3 cellular contexts compared by ENCODE assay signal in the genomic region with DNA sequence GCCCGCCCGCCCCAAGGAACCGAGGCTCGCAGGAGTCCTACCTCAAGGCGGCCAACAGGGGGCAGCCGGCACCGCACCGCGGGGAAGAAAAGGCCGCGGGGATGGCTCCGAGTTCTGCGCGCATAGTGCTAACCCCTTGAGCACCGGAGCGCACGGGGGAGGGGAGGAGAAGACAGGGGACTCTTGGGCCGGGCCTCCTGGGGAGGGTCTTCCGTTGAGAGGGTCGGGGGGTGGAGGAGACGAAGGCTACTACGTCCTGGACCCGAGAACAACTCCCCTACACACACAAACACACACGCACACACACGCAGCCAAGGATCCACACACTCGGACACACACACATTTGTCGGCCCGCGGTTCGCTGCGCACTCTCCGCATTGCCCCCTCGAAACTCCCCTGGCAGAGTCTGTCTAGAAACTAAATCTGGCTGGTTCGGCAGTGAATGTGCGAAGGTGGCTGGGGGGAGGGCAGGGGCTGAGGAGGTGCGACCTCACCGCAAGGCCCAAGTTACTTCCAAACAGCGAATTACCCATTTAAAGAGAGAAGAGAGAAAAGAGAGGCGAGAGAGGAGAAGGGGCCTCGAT.
TF ChIP-seq lines count a peak whose summit lies in the region.

No MANE protein-coding gene starts in this region.

TF ChIP-seq in IMR-90, 13 proteins besides CTCF, POLR2A, EP300 and RAD21:
- TF ChIP-seq MXI1 (IDR thresholded peaks at IDR 0.05; ENCODE audit: borderline replicate concordance, low read depth, low read length): no peak
- peak; percentile 70 for TF ChIP-seq SMC3 (IDR thresholded peaks at IDR 0.05; ENCODE audit: low read depth, low read length)
- peak; percentile 59; the same call in 1 of the 2 replicates for TF ChIP-seq MAZ (IDR thresholded peaks at IDR 0.05; ENCODE audit: borderline replicate concordance, low read depth, low read length)

TF ChIP-seq in SK-N-SH, 30 proteins besides CTCF, POLR2A, EP300 and RAD21:
- TF ChIP-seq YY1 (IDR thresholded peaks at IDR 0.05; ENCODE audit: low read depth): 0 out of 2 replicates have a peak, but pooled peaks have one; percentile 4
- peak; percentile 27 for TF ChIP-seq CHD2 (IDR thresholded peaks at IDR 0.05; ENCODE audit: low read length, partially characterized antibody)
- 0 out of 2 replicates have a peak, but pooled peaks have one; percentile 28 for TF ChIP-seq MAX (IDR thresholded peaks at IDR 0.05; ENCODE audit: low read depth)
- peak; percentile 59 for TF ChIP-seq SMC3 (IDR thresholded peaks at IDR 0.05; ENCODE audit: low read depth, low read length)
- no peak for TF ChIP-seq JUND (IDR thresholded peaks at IDR 0.05)

TF ChIP-seq in H1, 55 proteins besides CTCF, POLR2A, EP300 and RAD21 (continues in another document):
- peak; percentile 53 for TF ChIP-seq MAX (IDR thresholded peaks at IDR 0.05)
- no peak for TF ChIP-seq RFX5 (IDR thresholded peaks at IDR 0.05; ENCODE audit: borderline replicate concordance, low read depth, low read length)
- TF ChIP-seq RNF2 (IDR thresholded peaks at IDR 0.05; ENCODE audit: borderline replicate concordance, low read depth, low read length, missing control alignments, poor library complexity, severe bottlenecking): no peak
- TF ChIP-seq CHD1 (IDR thresholded peaks at IDR 0.05; ENCODE audit: low read depth, low read length): no peak
- no peak for TF ChIP-seq ATF3 (IDR thresholded peaks at IDR 0.05; ENCODE audit: insufficient read depth, low read depth, low read length)
- TF ChIP-seq SP1 (IDR thresholded peaks at IDR 0.05; ENCODE audit: low read depth, low read length): no peak
- TF ChIP-seq RBBP5 (IDR thresholded peaks at IDR 0.05; ENCODE audit: borderline replicate concordance, low read depth, low read length): peak; percentile 52
- no peak for TF ChIP-seq BRCA1 (IDR thresholded peaks at IDR 0.05; ENCODE audit: low read depth, low read length)
- TF ChIP-seq HDAC2 (IDR thresholded peaks at IDR 0.05; ENCODE audit: borderline replicate concordance in 1 of 2, low read depth in 2 of 2, low read length in 2 of 2): 0 out of 4 replicates have a peak, but pooled peaks have one; percentile 59 to 71
- no peak; the same call in 1 of the 2 replicates for TF ChIP-seq TBP (IDR thresholded peaks at IDR 0.05; ENCODE audit: low read depth, low read length)
- peak; percentile 76 for TF ChIP-seq KDM4A (IDR thresholded peaks at IDR 0.05; ENCODE audit: low read depth, low read length, severe bottlenecking)
- no peak for TF ChIP-seq TEAD4 (IDR thresholded peaks at IDR 0.05; ENCODE audit: low read depth, low read length)
- no peak for TF ChIP-seq SRF (IDR thresholded peaks at IDR 0.05; ENCODE audit: low read depth, low read length)
- TF ChIP-seq, protein P1, sequence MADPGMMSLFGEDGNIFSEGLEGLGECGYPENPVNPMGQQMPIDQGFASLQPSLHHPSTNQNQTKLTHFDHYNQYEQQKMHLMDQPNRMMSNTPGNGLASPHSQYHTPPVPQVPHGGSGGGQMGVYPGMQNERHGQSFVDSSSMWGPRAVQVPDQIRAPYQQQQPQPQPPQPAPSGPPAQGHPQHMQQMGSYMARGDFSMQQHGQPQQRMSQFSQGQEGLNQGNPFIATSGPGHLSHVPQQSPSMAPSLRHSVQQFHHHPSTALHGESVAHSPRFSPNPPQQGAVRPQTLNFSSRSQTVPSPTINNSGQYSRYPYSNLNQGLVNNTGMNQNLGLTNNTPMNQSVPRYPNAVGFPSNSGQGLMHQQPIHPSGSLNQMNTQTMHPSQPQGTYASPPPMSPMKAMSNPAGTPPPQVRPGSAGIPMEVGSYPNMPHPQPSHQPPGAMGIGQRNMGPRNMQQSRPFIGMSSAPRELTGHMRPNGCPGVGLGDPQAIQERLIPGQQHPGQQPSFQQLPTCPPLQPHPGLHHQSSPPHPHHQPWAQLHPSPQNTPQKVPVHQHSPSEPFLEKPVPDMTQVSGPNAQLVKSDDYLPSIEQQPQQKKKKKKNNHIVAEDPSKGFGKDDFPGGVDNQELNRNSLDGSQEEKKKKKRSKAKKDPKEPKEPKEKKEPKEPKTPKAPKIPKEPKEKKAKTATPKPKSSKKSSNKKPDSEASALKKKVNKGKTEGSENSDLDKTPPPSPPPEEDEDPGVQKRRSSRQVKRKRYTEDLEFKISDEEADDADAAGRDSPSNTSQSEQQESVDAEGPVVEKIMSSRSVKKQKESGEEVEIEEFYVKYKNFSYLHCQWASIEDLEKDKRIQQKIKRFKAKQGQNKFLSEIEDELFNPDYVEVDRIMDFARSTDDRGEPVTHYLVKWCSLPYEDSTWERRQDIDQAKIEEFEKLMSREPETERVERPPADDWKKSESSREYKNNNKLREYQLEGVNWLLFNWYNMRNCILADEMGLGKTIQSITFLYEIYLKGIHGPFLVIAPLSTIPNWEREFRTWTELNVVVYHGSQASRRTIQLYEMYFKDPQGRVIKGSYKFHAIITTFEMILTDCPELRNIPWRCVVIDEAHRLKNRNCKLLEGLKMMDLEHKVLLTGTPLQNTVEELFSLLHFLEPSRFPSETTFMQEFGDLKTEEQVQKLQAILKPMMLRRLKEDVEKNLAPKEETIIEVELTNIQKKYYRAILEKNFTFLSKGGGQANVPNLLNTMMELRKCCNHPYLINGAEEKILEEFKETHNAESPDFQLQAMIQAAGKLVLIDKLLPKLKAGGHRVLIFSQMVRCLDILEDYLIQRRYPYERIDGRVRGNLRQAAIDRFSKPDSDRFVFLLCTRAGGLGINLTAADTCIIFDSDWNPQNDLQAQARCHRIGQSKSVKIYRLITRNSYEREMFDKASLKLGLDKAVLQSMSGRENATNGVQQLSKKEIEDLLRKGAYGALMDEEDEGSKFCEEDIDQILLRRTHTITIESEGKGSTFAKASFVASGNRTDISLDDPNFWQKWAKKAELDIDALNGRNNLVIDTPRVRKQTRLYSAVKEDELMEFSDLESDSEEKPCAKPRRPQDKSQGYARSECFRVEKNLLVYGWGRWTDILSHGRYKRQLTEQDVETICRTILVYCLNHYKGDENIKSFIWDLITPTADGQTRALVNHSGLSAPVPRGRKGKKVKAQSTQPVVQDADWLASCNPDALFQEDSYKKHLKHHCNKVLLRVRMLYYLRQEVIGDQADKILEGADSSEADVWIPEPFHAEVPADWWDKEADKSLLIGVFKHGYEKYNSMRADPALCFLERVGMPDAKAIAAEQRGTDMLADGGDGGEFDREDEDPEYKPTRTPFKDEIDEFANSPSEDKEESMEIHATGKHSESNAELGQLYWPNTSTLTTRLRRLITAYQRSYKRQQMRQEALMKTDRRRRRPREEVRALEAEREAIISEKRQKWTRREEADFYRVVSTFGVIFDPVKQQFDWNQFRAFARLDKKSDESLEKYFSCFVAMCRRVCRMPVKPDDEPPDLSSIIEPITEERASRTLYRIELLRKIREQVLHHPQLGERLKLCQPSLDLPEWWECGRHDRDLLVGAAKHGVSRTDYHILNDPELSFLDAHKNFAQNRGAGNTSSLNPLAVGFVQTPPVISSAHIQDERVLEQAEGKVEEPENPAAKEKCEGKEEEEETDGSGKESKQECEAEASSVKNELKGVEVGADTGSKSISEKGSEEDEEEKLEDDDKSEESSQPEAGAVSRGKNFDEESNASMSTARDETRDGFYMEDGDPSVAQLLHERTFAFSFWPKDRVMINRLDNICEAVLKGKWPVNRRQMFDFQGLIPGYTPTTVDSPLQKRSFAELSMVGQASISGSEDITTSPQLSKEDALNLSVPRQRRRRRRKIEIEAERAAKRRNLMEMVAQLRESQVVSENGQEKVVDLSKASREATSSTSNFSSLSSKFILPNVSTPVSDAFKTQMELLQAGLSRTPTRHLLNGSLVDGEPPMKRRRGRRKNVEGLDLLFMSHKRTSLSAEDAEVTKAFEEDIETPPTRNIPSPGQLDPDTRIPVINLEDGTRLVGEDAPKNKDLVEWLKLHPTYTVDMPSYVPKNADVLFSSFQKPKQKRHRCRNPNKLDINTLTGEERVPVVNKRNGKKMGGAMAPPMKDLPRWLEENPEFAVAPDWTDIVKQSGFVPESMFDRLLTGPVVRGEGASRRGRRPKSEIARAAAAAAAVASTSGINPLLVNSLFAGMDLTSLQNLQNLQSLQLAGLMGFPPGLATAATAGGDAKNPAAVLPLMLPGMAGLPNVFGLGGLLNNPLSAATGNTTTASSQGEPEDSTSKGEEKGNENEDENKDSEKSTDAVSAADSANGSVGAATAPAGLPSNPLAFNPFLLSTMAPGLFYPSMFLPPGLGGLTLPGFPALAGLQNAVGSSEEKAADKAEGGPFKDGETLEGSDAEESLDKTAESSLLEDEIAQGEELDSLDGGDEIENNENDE (IDR thresholded peaks at IDR 0.05; ENCODE audit: insufficient replicate concordance, low read length): no peak
- no peak for TF ChIP-seq NANOG (IDR thresholded peaks at IDR 0.05; ENCODE audit: insufficient read depth, low read depth, low read length, poor library complexity, severe bottlenecking)
- TF ChIP-seq GABPA (IDR thresholded peaks at IDR 0.05; ENCODE audit: borderline replicate concordance, insufficient read depth, low read length): no peak
- TF ChIP-seq PHF8 (conservative IDR thresholded peaks at IDR 0.05; ENCODE audit: low read depth, low read length): no peak; the same call in 1 of the 2 replicates
- TF ChIP-seq CHD2 (IDR thresholded peaks at IDR 0.05; ENCODE audit: low read length): no peak
- TF ChIP-seq ZNF274 (IDR thresholded peaks at IDR 0.05; ENCODE audit: borderline replicate concordance, extremely low read depth, low read length): no peak
- peak; percentile 59; the same call in 1 of the 2 replicates for TF ChIP-seq CREB1 (IDR thresholded peaks at IDR 0.05)
- TF ChIP-seq POU5F1 (IDR thresholded peaks at IDR 0.05; ENCODE audit: low read depth, low read length): no peak
- TF ChIP-seq JUND (IDR thresholded peaks at IDR 0.05; ENCODE audit: low read length): no peak
- TF ChIP-seq HDAC6 (IDR thresholded peaks at IDR 0.05; ENCODE audit: low read depth, low read length): no peak
- no peak for TF ChIP-seq EGR1 (IDR thresholded peaks at IDR 0.05; ENCODE audit: borderline replicate concordance, low read depth, low read length)
- TF ChIP-seq SP4 (IDR thresholded peaks at IDR 0.05; ENCODE audit: low read length): no peak
- TF ChIP-seq YY1 (IDR thresholded peaks at IDR 0.05; ENCODE audit: low read depth, low read length): peak; percentile 35; the same call in 1 of the 2 replicates
- TF ChIP-seq SIN3A (conservative IDR thresholded peaks at IDR 0.05 in 1 of 2, IDR thresholded peaks at IDR 0.05 in 1 of 2; ENCODE audit: low read depth in 1 of 2, low read length in 2 of 2): peak in 1 of 2 experiments; percentile 19; a peak in 1 of 4 replicates
- TF ChIP-seq, protein P2, sequence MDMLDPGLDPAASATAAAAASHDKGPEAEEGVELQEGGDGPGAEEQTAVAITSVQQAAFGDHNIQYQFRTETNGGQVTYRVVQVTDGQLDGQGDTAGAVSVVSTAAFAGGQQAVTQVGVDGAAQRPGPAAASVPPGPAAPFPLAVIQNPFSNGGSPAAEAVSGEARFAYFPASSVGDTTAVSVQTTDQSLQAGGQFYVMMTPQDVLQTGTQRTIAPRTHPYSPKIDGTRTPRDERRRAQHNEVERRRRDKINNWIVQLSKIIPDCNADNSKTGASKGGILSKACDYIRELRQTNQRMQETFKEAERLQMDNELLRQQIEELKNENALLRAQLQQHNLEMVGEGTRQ (IDR thresholded peaks at IDR 0.05; ENCODE audit: low read length): no peak
- no peak for TF ChIP-seq ATF2 (IDR thresholded peaks at IDR 0.05; ENCODE audit: low read length)
- TF ChIP-seq ASH2L (IDR thresholded peaks at IDR 0.05; ENCODE audit: low read length): peak; percentile 85
- no peak for TF ChIP-seq GTF2F1 (IDR thresholded peaks at IDR 0.05; ENCODE audit: borderline replicate concordance, low read depth, low read length)
- TF ChIP-seq FOSL1 (IDR thresholded peaks at IDR 0.05; ENCODE audit: insufficient read depth, low read depth, low read length): no peak
- TF ChIP-seq SAP30 (IDR thresholded peaks at IDR 0.05; ENCODE audit: insufficient read depth, insufficient replicate concordance, low read length): no peak
- TF ChIP-seq KDM5A (IDR thresholded peaks at IDR 0.05; ENCODE audit: low read length): no peak
- no peak for TF ChIP-seq JUN (IDR thresholded peaks at IDR 0.05; ENCODE audit: low read depth, low read length)
- TF ChIP-seq TAF7 (optimal IDR thresholded peaks at IDR 0.05; ENCODE audit: borderline replicate concordance, low read depth, low read length): no peak
- TF ChIP-seq CTBP2 (IDR thresholded peaks at IDR 0.05; ENCODE audit: borderline replicate concordance, insufficient read depth, insufficient read length, low read length): no peak
- TF ChIP-seq MAFK (IDR thresholded peaks at IDR 0.05; ENCODE audit: low read depth, low read length): no peak
- no peak for TF ChIP-seq BCL11A (IDR thresholded peaks at IDR 0.05; ENCODE audit: low read depth in 2 of 2, low read length in 2 of 2)
- TF ChIP-seq TCF12 (IDR thresholded peaks at IDR 0.05; ENCODE audit: low read depth, low read length): no peak
- TF ChIP-seq SIRT6 (IDR thresholded peaks at IDR 0.05; ENCODE audit: low read length): no peak
- TF ChIP-seq BACH1 (IDR thresholded peaks at IDR 0.05; ENCODE audit: low read length): peak; percentile 41; the same call in 1 of the 2 replicates
- no peak for TF ChIP-seq CBX8 (IDR thresholded peaks at IDR 0.05; ENCODE audit: borderline replicate concordance, low read depth, low read length)
- no peak for TF ChIP-seq SIX5 (IDR thresholded peaks at IDR 0.05; ENCODE audit: low read depth, low read length)
- no peak for TF ChIP-seq POLR2AphosphoS5 (IDR thresholded peaks at IDR 0.05; ENCODE audit: low read depth, low read length)
- TF ChIP-seq CEBPB (IDR thresholded peaks at IDR 0.05; ENCODE audit: low read depth, low read length): no peak
- no peak for TF ChIP-seq SUZ12 (IDR thresholded peaks at IDR 0.05; ENCODE audit: low read length)
- no peak for TF ChIP-seq CBX5 (IDR thresholded peaks at IDR 0.05; ENCODE audit: low read depth, low read length)
- TF ChIP-seq NRF1 (IDR thresholded peaks at IDR 0.05; ENCODE audit: low read depth, low read length): no peak
- 0 out of 2 replicates have a peak, but pooled peaks have one; percentile 9 for TF ChIP-seq KDM1A (IDR thresholded peaks at IDR 0.05; ENCODE audit: borderline replicate concordance, low read length)
- TF ChIP-seq TAF1 (IDR thresholded peaks at IDR 0.05; ENCODE audit: low read depth, low read length): peak; percentile 33; the same call in 1 of the 2 replicates
